In the genomic region with DNA sequence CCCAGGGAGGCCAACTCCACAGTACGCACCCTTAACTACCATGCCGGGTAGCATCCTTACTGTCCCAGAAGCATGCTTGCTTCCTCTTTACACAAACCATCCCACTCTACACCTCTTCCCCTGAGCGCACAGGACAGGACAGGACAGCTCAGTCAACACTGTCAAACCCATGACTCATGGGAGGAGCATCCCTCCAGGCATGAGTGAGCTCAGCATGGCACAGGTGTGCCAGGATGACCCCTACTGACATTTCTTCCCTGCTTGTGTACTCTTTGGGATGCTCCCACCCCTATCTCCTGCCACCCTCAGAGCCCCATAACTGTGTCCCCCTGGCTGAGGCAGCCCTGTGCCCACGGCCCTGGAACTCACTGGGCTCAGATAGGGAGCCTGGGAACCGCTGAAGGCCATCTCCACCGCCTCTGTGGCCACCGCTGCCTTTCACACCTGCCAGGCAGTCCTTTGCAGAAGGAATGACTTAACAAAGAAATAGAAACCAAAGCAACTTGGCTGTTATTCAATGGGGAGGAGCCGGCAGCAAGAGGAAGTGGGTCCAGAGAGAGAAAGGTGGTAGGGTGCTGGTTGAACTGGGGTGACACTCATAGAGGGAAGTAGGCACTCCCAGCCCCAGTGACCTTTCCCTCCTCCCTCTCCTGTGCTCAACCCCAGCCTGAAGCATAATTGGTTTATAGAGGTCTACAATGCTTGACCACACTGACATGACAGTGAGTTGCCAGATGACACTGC, we compare ENCODE assay signal across 8 cellular contexts.
DNase-seq lines count a peak whose midpoint lies in the region; ATAC-seq, FAIRE-seq and TF ChIP-seq lines count a peak whose summit lies in the region.
"Not testable (repeated sequence)": the region's sequence is repeated elsewhere in the genome, so short reads cannot be mapped to it uniquely, and the experiment has no call there.

No MANE protein-coding gene starts in this region.

- not testable (repeated sequence) for TF ChIP-seq POLR2A in A549 (IDR thresholded peaks at IDR 0.05; ENCODE audit: low read length)

- POLR2A ChIA-PET in A549 (lab: Yijun Ruan, JAX): not testable (repeated sequence)

- not testable (repeated sequence) for H3K9me3 Mint-ChIP-seq in activated T-helper 17 cell treated with anti-CD3 and anti-CD28 coated beads, Interleukin-2, amount 50 U/mL, for 72 hours

- not testable (repeated sequence) for H3K27me3 ChIP-seq in left lung

- not testable (repeated sequence) for H3K36me3 ChIP-seq in left lung

- CTCF ChIA-PET in A549 (lab: Yijun Ruan, JAX): not testable (repeated sequence)

- ATAC-seq in A549: peak; percentile 32 to 45; a peak in 4 of 6 replicates
- ATAC-seq in GM18511 (IDR thresholded peaks at IDR 0.05; ENCODE audit: unreplicated experiment): peak; percentile 95
- ATAC-seq in GM21390 (IDR thresholded peaks at IDR 0.05; ENCODE audit: unreplicated experiment): peak; percentile 96
- ATAC-seq in HG02973 (IDR thresholded peaks at IDR 0.05; ENCODE audit: unreplicated experiment): peak; percentile 83
- ATAC-seq in activated T-helper 17 cell treated with anti-CD3 and anti-CD28 coated beads, Interleukin-2, amount 50 U/mL, for 72 hours (replicated peaks): peak; percentile 39
- ATAC-seq in left lung: peak; percentile 77

- not testable (repeated sequence) for H3K36me3 Mint-ChIP-seq in activated T-helper 17 cell treated with anti-CD3 and anti-CD28 coated beads, Interleukin-2, amount 50 U/mL, for 72 hours (ENCODE audit: low read depth)

- TF ChIP-seq EP300 in A549 (IDR thresholded peaks at IDR 0.05): not testable (repeated sequence)

- not testable (repeated sequence) for TF ChIP-seq CTCF in A549 (IDR thresholded peaks at IDR 0.05); left lung (IDR thresholded peaks at IDR 0.05)

- FAIRE-seq in A549 (lab: Jason Lieb, UNC): not testable (repeated sequence)

- 58% methylated on average over 8 of the region's 8 CpGs for WGBS in A549 (ENCODE audit: missing lambda C conversion rate)

- not testable (repeated sequence) for H3K4me2 ChIP-seq in A549

- not testable (repeated sequence) for TF ChIP-seq RAD21 in A549 (conservative IDR thresholded peaks at IDR 0.05 in 1 of 2, IDR thresholded peaks at IDR 0.05 in 1 of 2)

- H3K4me1 Mint-ChIP-seq in activated T-helper 17 cell treated with anti-CD3 and anti-CD28 coated beads, Interleukin-2, amount 50 U/mL, for 72 hours: not testable (repeated sequence)

- DNase-seq in A549 (ENCODE audit: low read depth in 1 of 2, low spot score in 1 of 2); left lung: not testable (repeated sequence)
- DNase-seq in HPDE6-E6E7 (ENCODE audit: extremely low spot score): peak; percentile 19
- DNase-seq in RPMI8226: peak; percentile 72

- H3K4me3 Mint-ChIP-seq in activated T-helper 17 cell treated with anti-CD3 and anti-CD28 coated beads, Interleukin-2, amount 50 U/mL, for 72 hours: peak overlapping the region; percentile 39

- H3K27me3 Mint-ChIP-seq in activated T-helper 17 cell treated with anti-CD3 and anti-CD28 coated beads, Interleukin-2, amount 50 U/mL, for 72 hours: not testable (repeated sequence)

- intact Hi-C loops in left lung (cut with DNase I): not testable (repeated sequence)

- not testable (repeated sequence) for H3K27ac ChIP-seq in A549, left lung

- H3K27ac Mint-ChIP-seq in activated T-helper 17 cell treated with anti-CD3 and anti-CD28 coated beads, Interleukin-2, amount 50 U/mL, for 72 hours: not testable (repeated sequence)

- not testable (repeated sequence) for H3K4me3 ChIP-seq in A549, left lung

- H3K9me3 ChIP-seq in A549, left lung: not testable (repeated sequence)

- not testable (repeated sequence) for H3K4me1 ChIP-seq in A549, left lung

TF ChIP-seq in A549, 52 proteins besides CTCF, POLR2A, EP300 and RAD21:
- not testable (repeated sequence) for TF ChIP-seq FOSL2 (IDR thresholded peaks at IDR 0.05)
- TF ChIP-seq FOSL2 (CRISPR knock-in tag; IDR thresholded peaks at IDR 0.05): peak; percentile 7; the same call in 1 of the 2 replicates

Comparison
In these comparisons a context has a peak if more than half of its experiments do, and no peak if none do; other contexts are left out.
1. ATAC-seq: peak in every context shown above with its lines; median percentile 96 in GM21390; 95 in GM18511; 83 in HG02973; 77 in left lung; 39 in activated T-helper 17 cell treated with anti-CD3 and anti-CD28 coated beads, Interleukin-2, amount 50 U/mL, for 72 hours; 38 in A549.